ENCODE assay signal across 10 cellular contexts in genomic region chr19:39246951-39247669, GRCh38. TPM values are rescaled to one million over a fixed set of nuclear protein-coding genes. Genes with fewer than 3 reads are reported as not detected.
A peak's percentile ranks its signal among the peaks of the same experiment; 100 is the strongest.
DNase-seq lines count a peak whose midpoint lies in the region; ATAC-seq and TF ChIP-seq lines count a peak whose summit lies in the region.
"Had no signal": no experiment of that assay in that cellular context is flagged by ENCODE, and none has a peak within 500 bp of the region (broad histone marks: within the 10 kb centered on the region; RNA-seq: fewer than 3 reads in every experiment).

No MANE protein-coding gene starts in this region.

- H3K79me1 ChIP-seq in mesendoderm (ENCODE audit: low read length), result no peaks in the 10 kb centered on the region

- no peak overlapping the region for H2BK120ac ChIP-seq in mesendoderm (ENCODE audit: low read depth, low read length)

- DNase-seq in A673 (ENCODE audit: low spot score), result peak; percentile 45
- DNase-seq in body of pancreas, result peak in 2 of 4 donors; percentile 34 to 38
- DNase-seq in mesendoderm, result peak; percentile 64
- no peak for DNase-seq in HuH-7.5 (ENCODE audit: low spot score)
- no peak for DNase-seq in pons (ENCODE audit: low spot score)
- DNase-seq in SIG-M5 treated with dmso at 0.1 percent for 504 hours (lab: John Stamatoyannopoulos, UW; ENCODE audit: unreplicated experiment), result no peak

- intact Hi-C loops in A673 (cut with micrococcal nuclease; ENCODE audit: unreplicated experiment), result no loop called here
- intact Hi-C loops in body of pancreas (cut with DNase I), result no loop called here

- no peaks in the 10 kb centered on the region for H3K36me3 ChIP-seq in A673 (ENCODE audit: insufficient read depth, low read length, poor library complexity, severe bottlenecking)
- H3K36me3 ChIP-seq in HUES48 (ENCODE audit: control insufficient read depth, insufficient read depth, low read length), result no peaks in the 10 kb centered on the region
- H3K36me3 ChIP-seq in body of pancreas (replicated peaks in 1 of 2; ENCODE audit: insufficient read depth in 1 of 2, low read depth in 2 of 2), result no peaks in the 10 kb centered on the region
- H3K36me3 ChIP-seq in mesendoderm (ENCODE audit: control insufficient read depth, insufficient read depth, low read length), result no peaks in the 10 kb centered on the region
- H3K36me3 ChIP-seq: ovary had no signal

- ATAC-seq in body of pancreas (peak; percentile 41), GM21717 (IDR thresholded peaks at IDR 0.05; ENCODE audit: unreplicated experiment) (no peak)

- H3K79me2 ChIP-seq in mesendoderm (ENCODE audit: control insufficient read depth, insufficient read depth, low read length), result no peaks in the 10 kb centered on the region

- 34 to 49% methylated on average over 18 to 38 of the region's 42 CpGs for WGBS in body of pancreas, 2 donors
- no CpG with 5 or more reads among the region's 42 CpGs for WGBS in mesendoderm (ENCODE audit: extremely low coverage, insufficient coverage, low lambda C conversion rate)

- H3K56ac ChIP-seq in mesendoderm (ENCODE audit: low read length), result no peak overlapping the region

- no peak overlapping the region for H3K4me3 ChIP-seq in A673 (ENCODE audit: low read depth, low read length, poor library complexity, severe bottlenecking)
- peak overlapping the region; percentile 50; the same call in 1 of the 2 replicates for H3K4me3 ChIP-seq in HUES48 (ENCODE audit: low read depth, low read length)
- H3K4me3 ChIP-seq in body of pancreas, result no peak overlapping the region
- H3K4me3 ChIP-seq in mesendoderm (ENCODE audit: low read length), result no peak overlapping the region
- H3K4me3 ChIP-seq: ovary had no signal

- H3K27me3 ChIP-seq in A673 (replicated peaks; ENCODE audit: insufficient read depth, low read depth, low read length, poor library complexity), result peaks cover 40% of the 10 kb centered on the region
- peaks cover 40% of the 10 kb centered on the region for H3K27me3 ChIP-seq in HUES48 (ENCODE audit: control insufficient read depth, insufficient read depth, low read length)
- H3K27me3 ChIP-seq in body of pancreas, result peaks cover 0 to 10% of the 10 kb centered on the region in 2 donors
- H3K27me3 ChIP-seq in mesendoderm (ENCODE audit: insufficient read depth, low read length, poor library complexity), result peaks cover 27% of the 10 kb centered on the region
- H3K27me3 ChIP-seq: ovary had no signal

- no peak overlapping the region for H2BK5ac ChIP-seq in mesendoderm (ENCODE audit: low read length)

- no peak overlapping the region for H3K18ac ChIP-seq in mesendoderm (ENCODE audit: low read length)

- no TSS peak for BruUV-seq in A673 (replicated peaks; lab: Mats Ljungman, UMichigan)

- H3K4me1 ChIP-seq in A673 (ENCODE audit: insufficient read depth, low read length, poor library complexity, severe bottlenecking) (no peaks in the 10 kb centered on the region), HUES48 (ENCODE audit: control insufficient read depth, insufficient read depth, low read length) (no peaks in the 10 kb centered on the region), body of pancreas (peaks cover 13% of the 10 kb centered on the region), mesendoderm (ENCODE audit: control insufficient read depth, low read depth, low read length) (no peaks in the 10 kb centered on the region)

- no peak for TF ChIP-seq POLR2A in body of pancreas (IDR thresholded peaks at IDR 0.05)

- H3K9me3 ChIP-seq in A673 (ENCODE audit: low read depth, low read length, poor library complexity, severe bottlenecking) (no peaks in the 10 kb centered on the region), HUES48 (ENCODE audit: control insufficient read depth, insufficient read depth, low read length) (no peaks in the 10 kb centered on the region), body of pancreas (no peaks in the 10 kb centered on the region)
- H3K9me3 ChIP-seq: ovary had no signal

- no peak overlapping the region for H3K9ac ChIP-seq in HUES48 (ENCODE audit: low read depth, low read length)
- no peak overlapping the region for H3K9ac ChIP-seq in mesendoderm (ENCODE audit: low read length)

- TF ChIP-seq CTCF in A673 (conservative IDR thresholded peaks at IDR 0.05; ENCODE audit: low read depth, low read length), result no peak
- TF ChIP-seq CTCF in body of pancreas (IDR thresholded peaks at IDR 0.05), result no peak

- no peak overlapping the region for H3K23ac ChIP-seq in mesendoderm (ENCODE audit: low read length)

- POLR2A ChIA-PET in A673 (lab: Charles Lee; ENCODE audit: low non-redundant PET), result no interaction called here

- H2AK5ac ChIP-seq in mesendoderm (ENCODE audit: low read length), result no peak overlapping the region

- H3K27ac ChIP-seq in A673 (ENCODE audit: low read depth, low read length, poor library complexity, severe bottlenecking) (no peak overlapping the region), HUES48 (ENCODE audit: low read depth, low read length) (no peak overlapping the region), body of pancreas (no peak overlapping the region), mesendoderm (ENCODE audit: low read depth, low read length) (no peak overlapping the region)
- H3K27ac ChIP-seq: ovary had no signal

- no peak overlapping the region for H2BK15ac ChIP-seq in mesendoderm (replicated peaks; ENCODE audit: low read depth)

- H3K4me2 ChIP-seq in mesendoderm (ENCODE audit: low read length), result no peak overlapping the region

- no peak overlapping the region for H4K8ac ChIP-seq in mesendoderm (ENCODE audit: low read depth, low read length)

- H4K5ac ChIP-seq in mesendoderm (ENCODE audit: low read length), result no peak overlapping the region

- CTCF ChIA-PET in A673 (lab: Charles Lee), result no interaction called here

- H3K4ac ChIP-seq in mesendoderm (ENCODE audit: low read depth, low read length), result no peak overlapping the region

RNA-seq across cellular contexts. Expression of gene IFNL4, which starts 1.5 kb away (rescaled TPM):
- not detected in 2 replicates for total RNA-seq in A673 (2021)
- total RNA-seq in body of pancreas, result not detected
- not detected for polyA plus RNA-seq in mesendoderm (2013, experiment 1 of 2)
- polyA plus RNA-seq in mesendoderm (2013, experiment 2 of 2), result 0.03 TPM
- polyA plus RNA-seq: adipose tissue, ovary had no signal

RNA-seq across cellular contexts. Expression of gene IFNL3, which starts 2.3 kb away (rescaled TPM):
- total RNA-seq in A673 (2021), result not detected in 2 replicates
- not detected for total RNA-seq in body of pancreas
- polyA plus RNA-seq in mesendoderm (2013, experiment 1 of 2), result not detected
- polyA plus RNA-seq in mesendoderm (2013, experiment 2 of 2), result not detected
- total RNA-seq: ovary had no signal
- polyA plus RNA-seq: adipose tissue, ovary had no signal

RNA-seq across cellular contexts. Expression of gene IFNL2, which starts 21.1 kb away (rescaled TPM):
- total RNA-seq in A673 (2021), result not detected in 2 replicates
- total RNA-seq in body of pancreas, result not detected
- polyA plus RNA-seq in mesendoderm (2013, experiment 1 of 2), result not detected
- not detected for polyA plus RNA-seq in mesendoderm (2013, experiment 2 of 2)
- total RNA-seq: ovary had no signal
- polyA plus RNA-seq: adipose tissue, ovary had no signal

RNA-seq across cellular contexts. Expression of gene SYCN, which starts 43.0 kb away (rescaled TPM):
- total RNA-seq in A673 (2021) (not detected in 2 replicates), body of pancreas (1,000 to 10,000 TPM; 2,614 to 5,793 TPM)
- polyA plus RNA-seq in mesendoderm (2013, experiment 1 of 2), result not detected
- polyA plus RNA-seq in mesendoderm (2013, experiment 2 of 2), result not detected
- polyA plus RNA-seq: ovary had no signal

RNA-seq across cellular contexts. Expression of gene IFNL1, which starts 49.1 kb away (rescaled TPM):
- not detected in 2 replicates for total RNA-seq in A673 (2021)
- not detected for total RNA-seq in body of pancreas
- not detected for polyA plus RNA-seq in mesendoderm (2013, experiment 1 of 2)
- polyA plus RNA-seq in mesendoderm (2013, experiment 2 of 2), result not detected
- total RNA-seq: ovary had no signal
- polyA plus RNA-seq: adipose tissue, ovary had no signal

Comparison
In these comparisons a context has a peak if more than half of its experiments do, and no peak if none do; other contexts are left out.
1. DNase-seq: peak in A673 (single experiment) and mesendoderm (single experiment); none in HuH-7.5 (single experiment), pons (single experiment) and SIG-M5 treated with dmso at 0.1 percent for 504 hours (single experiment).